In the genomic region with DNA sequence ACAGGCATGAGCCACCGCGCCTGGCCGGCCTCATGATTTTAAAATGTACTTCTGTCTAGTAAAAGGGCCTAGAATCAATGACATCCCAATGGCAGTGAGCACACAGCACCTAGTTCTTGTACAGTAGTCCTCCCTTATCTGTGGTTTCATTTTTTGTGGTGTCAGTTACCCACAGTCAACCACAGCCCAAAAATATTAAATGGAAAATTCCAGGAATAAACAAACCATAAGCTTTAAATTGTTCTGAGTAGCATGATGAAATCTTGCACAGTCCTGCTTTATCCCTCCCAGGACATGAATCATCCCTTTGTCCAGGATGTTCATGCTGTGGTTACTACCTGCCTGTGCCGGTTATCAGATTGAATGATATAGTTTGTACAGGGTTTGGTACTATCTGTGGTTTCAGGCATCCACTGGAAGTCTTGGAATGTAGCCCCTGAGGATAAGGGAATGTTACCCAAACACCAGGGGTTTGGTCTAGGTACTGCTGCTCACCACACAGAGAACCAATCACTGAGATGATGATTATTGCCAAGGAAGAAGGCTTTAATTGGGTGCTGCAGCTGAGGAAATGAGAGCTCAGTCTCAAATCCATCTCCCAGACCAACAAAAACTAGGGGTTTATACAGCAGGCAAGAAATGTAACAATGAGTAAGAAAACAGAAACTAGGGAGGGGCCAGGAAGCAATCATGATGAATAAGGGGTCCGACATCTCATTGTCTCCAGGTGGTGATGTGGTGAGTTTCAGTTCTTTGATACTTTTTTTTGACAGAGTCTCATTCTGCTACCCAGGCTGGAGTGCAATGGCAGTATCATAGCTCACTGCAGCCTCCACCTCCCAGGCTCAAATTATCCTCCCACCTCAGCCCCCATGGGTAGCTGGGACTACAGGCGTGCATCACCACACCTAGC, we compare ENCODE assay signal across 9 cellular contexts. TPM values are rescaled to one million over a fixed set of nuclear protein-coding genes. Genes with fewer than 3 reads are reported as not detected.
A peak's percentile ranks its signal among the peaks of the same experiment; 100 is the strongest.
DNase-seq lines count a peak whose midpoint lies in the region; ATAC-seq and TF ChIP-seq lines count a peak whose summit lies in the region.
"Had no signal": no experiment of that assay in that cellular context is flagged by ENCODE, and none has a peak within 500 bp of the region (broad histone marks: within the 10 kb centered on the region; RNA-seq: fewer than 3 reads in every experiment).

No MANE protein-coding gene starts in this region.

- DNase-seq in Daoy (ENCODE audit: low read depth) (peak; percentile 85), M059J (ENCODE audit: low read depth) (peak; percentile 99), kidney tubule cell (ENCODE audit: low spot score) (peak; percentile 89), NCI-H1694 (lab: John Stamatoyannopoulos, UW) (no peak), NCI-H748 treated with DMSO at 0.1 percent for 48 hours (lab: John Stamatoyannopoulos, UW) (no peak), erythroblast (lab: John Stamatoyannopoulos, UW) (no peak)
- DNase-seq in activated naive CD4-positive, alpha-beta T cell treated with anti-CD3 and anti-CD28 coated beads, Interleukin-2, amount 50 U/mL, for 16 hours, result peak; percentile 11
- DNase-seq: NCI-H446 treated with DMSO at 0.1 percent for 48 hours had no signal

- ATAC-seq in HG02973 (IDR thresholded peaks at IDR 0.05; ENCODE audit: unreplicated experiment), result no peak

- no peak for TF ChIP-seq POLR2A in erythroblast (IDR thresholded peaks at IDR 0.05; ENCODE audit: low read length)

RNA-seq across cellular contexts. Expression of gene FHL1, which starts 16.1 kb away (rescaled TPM):
- 27.1 and 32.2 TPM in 2 replicates for total RNA-seq in Daoy (2014; rRNA removed; shearing (Covaris generic))
- total RNA-seq in M059J (2014; rRNA removed; shearing (Covaris generic)), result 828 and 1,058 TPM in 2 replicates

Comparison
In these comparisons a context has a peak if more than half of its experiments do, and no peak if none do; other contexts are left out.
1. DNase-seq: peak in Daoy (single experiment), M059J (single experiment), activated naive CD4-positive, alpha-beta T cell treated with anti-CD3 and anti-CD28 coated beads, Interleukin-2, amount 50 U/mL, for 16 hours (single experiment) and kidney tubule cell (single experiment); none in NCI-H1694 (single experiment), NCI-H748 treated with DMSO at 0.1 percent for 48 hours (single experiment) and erythroblast (0 of 2).
2. RNA of gene FHL1, which starts 16.1 kb away (total RNA-seq): 828 to 1,058 TPM in M059J; 27.1 to 32.2 TPM in Daoy; every median in the first group is over 10 times any median in the second.